Comparison of ENCODE assay signal across 12 cellular contexts in genomic region chr1:57770772-57771171, GRCh38.
DNase-seq lines count a peak whose midpoint lies in the region; ATAC-seq and TF ChIP-seq lines count a peak whose summit lies in the region.
"Had no signal": no experiment of that assay in that cellular context is flagged by ENCODE, and none has a peak within 500 bp of the region (broad histone marks: within the 10 kb centered on the region; RNA-seq: fewer than 3 reads in every experiment).

No MANE protein-coding gene starts in this region.

- no peaks in the 10 kb centered on the region for H3K27me3 ChIP-seq in lower lobe of right lung (ENCODE audit: low read depth)
- H3K27me3 ChIP-seq: gastroesophageal sphincter, stomach had no signal

- no peaks in the 10 kb centered on the region for H3K9me3 ChIP-seq in lower lobe of right lung
- H3K9me3 ChIP-seq: gastroesophageal sphincter, stomach had no signal

- DNase-seq in NCI-H524 treated with DMSO at 0.1 percent for 48 hours (lab: John Stamatoyannopoulos, UW) (peak; percentile 90), fibroblast of villous mesenchyme (ENCODE audit: low read depth) (no peak), lower lobe of right lung (no peak), NCI-H345 treated with DMSO at 0.1 percent for 48 hours (lab: John Stamatoyannopoulos, UW; ENCODE audit: unreplicated experiment) (no peak)
- DNase-seq in stimulated activated CD4-positive, alpha-beta T cell treated with anti-CD3 and anti-CD28 coated beads, Interleukin-4, amount 100 ng/mL, for 1 hour, result no peak
- DNase-seq: activated effector memory CD4-positive, alpha-beta T cell treated with Interleukin-2 at 50 U/mL for 16 hours; stomach had no signal

- ATAC-seq in GM19395 (IDR thresholded peaks at IDR 0.05; ENCODE audit: unreplicated experiment) (peak; percentile 71), lower lobe of right lung (no peak), HG03095 (IDR thresholded peaks at IDR 0.05; ENCODE audit: unreplicated experiment) (no peak)
- ATAC-seq: gastroesophageal sphincter had no signal

- TF ChIP-seq CTCF in C4-2B (conservative IDR thresholded peaks at IDR 0.05) (peak; percentile 46), fibroblast of villous mesenchyme (IDR thresholded peaks at IDR 0.05; ENCODE audit: insufficient read depth, low read depth, low read length) (peak; percentile 11), lower lobe of right lung (IDR thresholded peaks at IDR 0.05) (no peak)

- intact Hi-C loops in lower lobe of right lung (cut with DNase I), result no loop called here

- no peak overlapping the region for H3K27ac ChIP-seq in C4-2B
- H3K27ac ChIP-seq in lower lobe of right lung, result no peak overlapping the region
- H3K27ac ChIP-seq: gastroesophageal sphincter, SK-N-MC, stomach had no signal

- H3K36me3 ChIP-seq in lower lobe of right lung, result no peaks in the 10 kb centered on the region
- H3K36me3 ChIP-seq: gastroesophageal sphincter, stomach had no signal

- H3K4me3 ChIP-seq in fibroblast of villous mesenchyme (ENCODE audit: low read depth, low read length) (no peak overlapping the region), lower lobe of right lung (no peak overlapping the region)
- H3K4me3 ChIP-seq: gastroesophageal sphincter, SK-N-MC, stomach had no signal

- H3K4me1 ChIP-seq in lower lobe of right lung, result no peaks in the 10 kb centered on the region
- H3K4me1 ChIP-seq: gastroesophageal sphincter, stomach had no signal
